Comparison of ENCODE assay signal across 14 cellular contexts in genomic region chr7:130114374-130114773, GRCh38. TPM values are rescaled to one million over a fixed set of nuclear protein-coding genes. Genes with fewer than 3 reads are reported as not detected.
DNase-seq lines count a peak whose midpoint lies in the region; ATAC-seq and TF ChIP-seq lines count a peak whose summit lies in the region.
"Had no signal": no experiment of that assay in that cellular context is flagged by ENCODE, and none has a peak within 500 bp of the region (broad histone marks: within the 10 kb centered on the region; RNA-seq: fewer than 3 reads in every experiment).

No MANE protein-coding gene starts in this region.

- peak overlapping the region; percentile 35 for H3K27ac ChIP-seq in hepatocyte
- no peak overlapping the region for H3K27ac ChIP-seq in tibial artery
- H3K27ac ChIP-seq: BLaER1 had no signal

- H2AFZ ChIP-seq in hepatocyte: no peak overlapping the region

- no peaks in the 10 kb centered on the region for H3K9me2 ChIP-seq in hepatocyte (replicated peaks; ENCODE audit: insufficient read depth)

- H3K9me3 ChIP-seq in hepatocyte (ENCODE audit: low read depth) (no peaks in the 10 kb centered on the region), tibial artery (no peaks in the 10 kb centered on the region)

- no peaks in the 10 kb centered on the region for H4K20me1 ChIP-seq in hepatocyte (ENCODE audit: insufficient read depth, poor library complexity, severe bottlenecking)

- TF ChIP-seq CTCF in GM13977 (IDR thresholded peaks at IDR 0.05; ENCODE audit: extremely low read depth, insufficient read depth, missing control alignments): no peak
- TF ChIP-seq CTCF in hepatocyte (IDR thresholded peaks at IDR 0.05; ENCODE audit: poor library complexity): no peak
- TF ChIP-seq CTCF in tibial artery (IDR thresholded peaks at IDR 0.05): no peak

- H3K27me3 ChIP-seq in hepatocyte (no peaks in the 10 kb centered on the region), tibial artery (no peaks in the 10 kb centered on the region)
- H3K27me3 ChIP-seq: BLaER1 had no signal

- DNase-seq in GM13977 (ENCODE audit: low spot score) (peak; percentile 44), hepatocyte (ENCODE audit: low spot score) (no peak), tibial artery (no peak), OCI-M2 (lab: John Stamatoyannopoulos, UW; ENCODE audit: unreplicated experiment) (no peak), ACHN (no peak), kidney glomerular epithelial cell (lab: John Stamatoyannopoulos, UW) (no peak)
- DNase-seq: activated T-cell treated with anti-CD3 and anti-CD28 coated beads for 4 hours; NCI-H1092; NCI-H446 treated with DMSO at 0.1 percent for 48 hours; SHP77 treated with DMSO at 0.1 percent for 48 hours; stimulated activated CD4-positive, alpha-beta T cell treated with anti-CD3 and anti-CD28 coated beads, Interleukin-4, amount 100 ng/mL, for 4 hours had no signal

- peaks cover 23% of the 10 kb centered on the region for H3K4me1 ChIP-seq in hepatocyte (ENCODE audit: insufficient read depth)
- no peaks in the 10 kb centered on the region for H3K4me1 ChIP-seq in tibial artery
- H3K4me1 ChIP-seq: BLaER1 had no signal

- H3K4me3 ChIP-seq in hepatocyte: no peak overlapping the region
- H3K4me3 ChIP-seq in tibial artery: no peak overlapping the region
- H3K4me3 ChIP-seq: BLaER1 had no signal

- ATAC-seq in GM21423 (IDR thresholded peaks at IDR 0.05; ENCODE audit: unreplicated experiment): peak; percentile 58
- ATAC-seq in HG03469 (IDR thresholded peaks at IDR 0.05; ENCODE audit: unreplicated experiment): peak; percentile 62

- H3K36me3 ChIP-seq in hepatocyte (replicated peaks; ENCODE audit: insufficient read depth, low read depth) (no peaks in the 10 kb centered on the region), tibial artery (peaks cover 0 to 6% (median 0%) of the 10 kb centered on the region in 3 donors)
- H3K36me3 ChIP-seq: BLaER1 had no signal

- peak overlapping the region; percentile 30 for H3K4me2 ChIP-seq in hepatocyte
- H3K4me2 ChIP-seq: BLaER1 had no signal

- in situ Hi-C loops in GM13977 (cut with MboI; ENCODE audit: low pct_unique_long_range_greater_than_20kb, low sequenced_read_pairs, unreplicated experiment): no loop called here
- in situ Hi-C loops in ACHN (cut with HindIII; ENCODE audit: low pct_ligation_motif_present, low pct_unique_long_range_greater_than_20kb, low sequenced_read_pairs): no loop called here

- intact Hi-C loops in tibial artery (cut with DNase I; ENCODE audit: low total_unique reads): no loop called here

- H3K79me2 ChIP-seq in hepatocyte: no peaks in the 10 kb centered on the region

RNA-seq across cellular contexts. Expression of gene KLHDC10, which starts 44.0 kb away (rescaled TPM):
- total RNA-seq in hepatocyte: 25.1 and 29.0 TPM in 2 replicates
- 7.2 and 8.0 TPM in 2 replicates for polyA plus RNA-seq in hepatocyte
